33 cellular contexts compared by ENCODE assay signal in the genomic region with DNA sequence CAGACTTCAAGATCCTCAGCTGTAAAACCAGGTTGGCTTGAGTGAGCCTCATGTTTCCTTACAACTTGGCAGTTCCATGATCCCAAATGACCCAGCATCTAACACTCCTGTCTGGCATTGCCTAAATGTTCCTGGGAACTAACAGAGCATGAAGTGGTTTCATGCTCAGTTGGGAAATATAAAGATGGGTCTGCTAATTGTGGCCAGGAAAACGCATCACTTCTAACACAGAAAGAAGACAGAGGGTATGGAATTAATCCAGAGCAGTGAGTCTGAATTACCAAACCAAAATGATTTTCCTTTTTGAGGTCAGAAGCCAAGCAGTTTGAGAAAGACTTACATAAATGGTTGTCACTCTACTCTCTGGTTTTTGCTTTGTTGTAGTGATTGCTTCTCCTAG.
"Had no signal": no experiment of that assay in that cellular context is flagged by ENCODE, and none has a peak within 500 bp of the region (broad histone marks: within the 10 kb centered on the region; RNA-seq: fewer than 3 reads in every experiment).

No MANE protein-coding gene starts in this region.

- H3K36me3 Mint-ChIP-seq: activated CD4-positive, alpha-beta memory T cell treated with anti-CD3 and anti-CD28 coated beads for 36 hours; activated naive CD4-positive, alpha-beta T cell treated with anti-CD3 and anti-CD28 coated beads, Interleukin-2, amount 50 U/mL, for 72 hours; brain had no signal

- H3K27ac ChIP-seq: cardiac muscle cell, coronary artery, dorsolateral prefrontal cortex, gastroesophageal sphincter, left lung, ovary, skin epidermis, thoracic aorta had no signal

- H3K4me3 ChIP-seq: cardiac muscle cell, coronary artery, dorsolateral prefrontal cortex, gastroesophageal sphincter, left lung, lung, ovary, skin epidermis, thoracic aorta had no signal

- H3K27me3 ChIP-seq: cardiac muscle cell, gastroesophageal sphincter, left lung, ovary had no signal

- H3K4me1 ChIP-seq: gastroesophageal sphincter, left lung had no signal

- DNase-seq: activated CD4-positive, alpha-beta memory T cell treated with anti-CD3 and anti-CD28 coated beads for 36 hours; activated CD4-positive, alpha-beta T cell treated with anti-CD3 and anti-CD28 coated beads, Interleukin-2, amount 10 ng/mL, durations not matched to agents 24 days and 14 days; activated CD4-positive, CD25-positive, alpha-beta regulatory T cell treated with anti-CD3 and anti-CD28 coated beads, Interleukin-2, amount 50 U/mL, for 72 hours; activated CD8-positive, alpha-beta memory T cell treated with anti-CD3 and anti-CD28 coated beads, Interleukin-2, amount 50 U/mL, for 4 hours; activated naive CD4-positive, alpha-beta T cell; activated T-cell treated with anti-CD3 and anti-CD28 coated beads, Interleukin-2, amount 50 U/mL, for 24 hours; aorta; dorsolateral prefrontal cortex; effector memory CD4-positive, alpha-beta T cell; head of caudate nucleus; hippocampal formation; left lung; ovary; retina; stimulated activated CD4-positive, alpha-beta T cell treated with anti-CD3 and anti-CD28 coated beads, Interleukin-12 subunit alpha, Interleukin-12 subunit beta, amount 100 ng/mL, for 4 hours; stimulated activated CD4-positive, alpha-beta T cell treated with anti-CD3 and anti-CD28 coated beads, Interleukin-4, amount 100 ng/mL, for 1 hour; stimulated activated naive CD8-positive, alpha-beta T cell treated with anti-CD3 and anti-CD28 coated beads, Interleukin-15, Interleukin-2, amounts not matched to agents 100 U/mL and 50 U/mL, for 24 hours; T-helper 2 cell; trophoblast cell had no signal

- H3K4me1 Mint-ChIP-seq: activated CD4-positive, alpha-beta T cell treated with anti-CD3 and anti-CD28 coated beads, Interleukin-2, amount 10 ng/mL, durations not matched to agents 24 days and 14 days; brain; nephron had no signal

- FAIRE-seq: keratinocyte, urothelium cell line had no signal

- H3K36me3 ChIP-seq: cardiac muscle cell, gastroesophageal sphincter, left lung, ovary, thoracic aorta had no signal

- H3K9me3 ChIP-seq: left lung, ovary, thoracic aorta had no signal

- H3K27me3 Mint-ChIP-seq: progenitor cell of endocrine pancreas had no signal

- H3K27ac Mint-ChIP-seq: activated CD4-positive, alpha-beta memory T cell treated with anti-CD3 and anti-CD28 coated beads for 36 hours; activated CD4-positive, alpha-beta T cell treated with anti-CD3 and anti-CD28 coated beads, Interleukin-2, amount 10 ng/mL, durations not matched to agents 24 days and 14 days; activated naive CD4-positive, alpha-beta T cell treated with anti-CD3 and anti-CD28 coated beads, Interleukin-2, amount 50 U/mL, for 72 hours; activated T-cell treated with anti-CD3 and anti-CD28 coated beads, Interleukin-2, amount 50 U/mL, for 24 hours; activated T-helper 2 cell treated with anti-CD3 and anti-CD28 coated beads, Interferon-gamma antibody, Interleukin-2, Interleukin-4, amounts not matched to agents 10 μg/mL and 5 μg/mL and 100 μg/mL, durations not matched to agents 14 hours and 24 hours and 36 hours; brain; nephron; progenitor cell of endocrine pancreas had no signal

- H3K4me3 Mint-ChIP-seq: activated CD4-positive, alpha-beta memory T cell treated with anti-CD3 and anti-CD28 coated beads for 36 hours; activated CD4-positive, alpha-beta T cell treated with anti-CD3 and anti-CD28 coated beads, Interleukin-2, amount 10 ng/mL, durations not matched to agents 24 days and 14 days; activated T-cell treated with anti-CD3 and anti-CD28 coated beads, Interleukin-2, amount 50 U/mL, for 24 hours; brain; nephron had no signal

- ATAC-seq: activated naive CD4-positive, alpha-beta T cell treated with anti-CD3 and anti-CD28 coated beads, Interleukin-2, amount 50 U/mL, for 72 hours; gastroesophageal sphincter; left lung; sciatic nerve; stimulated activated naive CD8-positive, alpha-beta T cell treated with anti-CD3 and anti-CD28 coated beads, Interleukin-15, Interleukin-2, amounts not matched to agents 100 U/mL and 50 U/mL, for 24 hours had no signal

- H3K9me3 Mint-ChIP-seq: activated CD4-positive, alpha-beta memory T cell treated with anti-CD3 and anti-CD28 coated beads for 36 hours; activated T-helper 2 cell treated with anti-CD3 and anti-CD28 coated beads, Interferon-gamma antibody, Interleukin-2, Interleukin-4, amounts not matched to agents 10 μg/mL and 5 μg/mL and 100 μg/mL, durations not matched to agents 14 hours and 24 hours and 36 hours had no signal
